In the genomic region with DNA sequence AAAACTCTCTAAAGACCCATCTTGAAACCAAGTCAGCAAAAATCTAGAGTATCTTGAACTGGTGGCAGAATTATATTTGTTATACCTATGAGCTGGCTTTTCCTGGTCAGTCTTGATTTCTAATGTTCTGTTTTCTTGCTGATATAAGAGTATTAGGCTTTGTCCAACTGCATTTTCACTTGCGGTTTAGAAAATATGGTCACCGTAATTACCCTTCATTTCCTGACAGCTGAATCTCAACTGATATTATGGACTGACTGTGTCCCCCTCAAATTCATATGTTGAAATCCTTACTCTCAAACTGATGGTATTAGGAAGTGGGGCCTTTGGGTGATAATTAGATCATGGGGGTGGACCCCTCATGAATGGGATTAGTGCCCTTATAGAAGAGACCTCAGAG, we compare ENCODE assay signal across 1 cellular context.
TF ChIP-seq lines count a peak whose summit lies in the region.

No MANE protein-coding gene starts in this region.

TF ChIP-seq in GM12878, 131 proteins besides CTCF, POLR2A, EP300 and RAD21 (continued from another document):
- no peak for TF ChIP-seq SPI1 (IDR thresholded peaks at IDR 0.05; ENCODE audit: borderline replicate concordance, insufficient read depth, low read depth, low read length)
